8 cellular contexts compared by ENCODE assay signal in the genomic region with DNA sequence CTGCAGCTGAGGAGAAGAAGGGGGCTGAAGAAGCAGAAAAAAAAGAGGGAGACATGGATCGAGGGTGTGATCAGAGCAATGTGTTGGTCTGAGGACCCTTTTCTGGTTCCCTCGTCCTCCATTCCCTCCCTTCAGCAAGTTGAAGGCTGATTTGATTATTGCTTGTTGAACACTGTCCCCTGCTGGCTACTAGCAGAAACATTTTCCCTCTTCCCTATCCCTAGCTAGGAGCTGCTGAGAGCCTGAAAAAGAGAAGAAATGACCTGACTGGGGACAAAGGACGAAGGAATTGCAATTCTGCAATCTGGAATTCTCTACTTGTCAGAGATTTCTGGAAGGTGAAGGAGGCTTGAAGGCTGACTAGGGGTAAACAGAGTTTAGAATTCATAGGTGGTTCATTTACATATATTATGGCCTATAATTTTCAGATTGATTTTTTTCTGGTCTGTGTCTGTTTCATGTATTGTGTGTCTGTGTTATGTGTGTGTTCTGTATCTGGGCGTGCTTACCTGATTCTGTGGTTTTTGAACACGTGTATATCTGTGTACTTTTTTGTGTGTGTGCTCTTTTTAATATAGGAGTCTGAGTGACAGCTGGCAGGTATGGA. TPM values are rescaled to one million over a fixed set of nuclear protein-coding genes. Genes with fewer than 3 reads are reported as not detected.
DNase-seq lines count a peak whose midpoint lies in the region; ATAC-seq and TF ChIP-seq lines count a peak whose summit lies in the region.

No MANE protein-coding gene starts in this region.

- H3K27ac ChIP-seq in cardiac muscle cell = no peak overlapping the region
- no peak overlapping the region for H3K27ac ChIP-seq in ovary

- ATAC-seq in HG03432 (IDR thresholded peaks at IDR 0.05; ENCODE audit: unreplicated experiment) (peak; percentile 57), HG02588 (IDR thresholded peaks at IDR 0.05; ENCODE audit: unreplicated experiment) (no peak)

- TF ChIP-seq EP300 in ovary (IDR thresholded peaks at IDR 0.05) = no peak

- H3K27me3 ChIP-seq in adipocyte (replicated peaks; ENCODE audit: control insufficient read depth, insufficient read depth, low read length) = peaks cover 18% of the 10 kb centered on the region
- no peaks in the 10 kb centered on the region for H3K27me3 ChIP-seq in cardiac muscle cell
- no peaks in the 10 kb centered on the region for H3K27me3 ChIP-seq in ovary

- H3K4me3 ChIP-seq in adipocyte (ENCODE audit: low read length) (no peak overlapping the region), cardiac muscle cell (no peak overlapping the region), ovary (no peak overlapping the region)

- H3K36me3 ChIP-seq in adipocyte (ENCODE audit: control insufficient read depth, insufficient read depth, low read length, severe bottlenecking) (no peaks in the 10 kb centered on the region), cardiac muscle cell (no peaks in the 10 kb centered on the region), ovary (no peaks in the 10 kb centered on the region)

- TF ChIP-seq POLR2A in ovary (IDR thresholded peaks at IDR 0.05) = no peak

- peak; percentile 23 for DNase-seq in stimulated activated CD4-positive, alpha-beta T cell treated with anti-CD3 and anti-CD28 coated beads, Interleukin-15, amount 100 ng/mL, for 24 hours
- DNase-seq in stimulated activated CD4-positive, alpha-beta T cell treated with anti-CD3 and anti-CD28 coated beads, Interleukin-2, amount 100 ng/mL, for 24 hours = no peak
- DNase-seq in NCI-H526 (lab: John Stamatoyannopoulos, UW) (peak; percentile 74 to 91), adipocyte (ENCODE audit: low read depth) (peak; percentile 77), cardiac muscle cell (ENCODE audit: low read depth in 1 of 2, low spot score in 1 of 2) (peak; percentile 75 to 81), ovary (peak in 1 of 5 donors; percentile 33)

- WGBS in ovary, 3 donors = 8 to 17% (median 11%) methylated on average over 5 of the region's 5 CpGs

- no peaks in the 10 kb centered on the region for H3K9me3 ChIP-seq in adipocyte (ENCODE audit: control insufficient read depth, low read length)
- H3K9me3 ChIP-seq in cardiac muscle cell (ENCODE audit: low read depth) = no peaks in the 10 kb centered on the region
- H3K9me3 ChIP-seq in ovary = no peaks in the 10 kb centered on the region

- H3K4me1 ChIP-seq in adipocyte (ENCODE audit: control insufficient read depth, insufficient read depth, low read length) (peaks cover 9% of the 10 kb centered on the region), cardiac muscle cell (ENCODE audit: low read depth) (no peaks in the 10 kb centered on the region), ovary (ENCODE audit: insufficient read depth) (no peaks in the 10 kb centered on the region)

- intact Hi-C loops in ovary (cut with DNase I) = loop anchor here in 1 of 4 donors (10.0 kb wide), 1 partner anchor 182 kb away; a partner anchor contains a TSS

- peak; percentile 97 for TF ChIP-seq CTCF in cardiac muscle cell (IDR thresholded peaks at IDR 0.05; ENCODE audit: low read depth, low read length)
- peak; percentile 56 to 68 (median 68) for TF ChIP-seq CTCF in ovary (IDR thresholded peaks at IDR 0.05)

- H3K9ac ChIP-seq in adipocyte (ENCODE audit: low read length) = no peak overlapping the region

RNA-seq across cellular contexts. Expression of a gene that starts 9.8 kb away (rescaled TPM):
- total RNA-seq in cardiac muscle cell (0.11 and 0.12 TPM in 2 replicates), ovary (under 1 TPM in 3 of 7 donors, not detected in 4; 0.08 to 0.20 (median 0.10) TPM)
- polyA plus RNA-seq in cardiac muscle cell (1.6 TPM in 1 of 2 replicates, not detected in the other), ovary (under 1 TPM; 0.02 to 0.08 TPM)

RNA-seq across cellular contexts. Expression of a gene that starts 23.7 kb away (rescaled TPM):
- 14.1 and 24.6 TPM in 2 replicates for total RNA-seq in cardiac muscle cell
- 15.2 and 22.0 TPM in 2 replicates for polyA plus RNA-seq in cardiac muscle cell
- total RNA-seq in ovary = 10 to 100 TPM in 3 of 7 donors, 1 to 10 TPM in 4; 5.6 to 18.4 (median 10.0) TPM
- 1 to 10 TPM; 7.1 to 8.1 TPM for polyA plus RNA-seq in ovary

RNA-seq across cellular contexts. Expression of a gene that starts 33.4 kb away (rescaled TPM):
- total RNA-seq in cardiac muscle cell (55.4 and 65.8 TPM in 2 replicates), ovary (10 to 100 TPM; 35.2 to 76.2 (median 58.1) TPM)
- polyA plus RNA-seq in cardiac muscle cell (97.8 and 113 TPM in 2 replicates), ovary (100 to 1,000 TPM in 1 of 2 donors, 10 to 100 TPM in 1; 53.9 to 234 TPM)

RNA-seq across cellular contexts. Expression of a gene that starts 33.6 kb away (rescaled TPM):
- 115 and 129 TPM in 2 replicates for total RNA-seq in cardiac muscle cell
- polyA plus RNA-seq in cardiac muscle cell = 139 and 157 TPM in 2 replicates
- 100 to 1,000 TPM in 5 of 7 donors, 10 to 100 TPM in 2; 63.7 to 163 (median 123) TPM for total RNA-seq in ovary
- 100 to 1,000 TPM in 1 of 2 donors, 10 to 100 TPM in 1; 69.9 to 144 TPM for polyA plus RNA-seq in ovary

Comparison
In these comparisons a context has a peak if more than half of its experiments do, and no peak if none do; other contexts are left out.
1. DNase-seq: peak in stimulated activated CD4-positive, alpha-beta T cell treated with anti-CD3 and anti-CD28 coated beads, Interleukin-15, amount 100 ng/mL, for 24 hours (single experiment), NCI-H526 (2 of 2), adipocyte (single experiment) and cardiac muscle cell (2 of 2); none in stimulated activated CD4-positive, alpha-beta T cell treated with anti-CD3 and anti-CD28 coated beads, Interleukin-2, amount 100 ng/mL, for 24 hours (0 of 2).